In the genomic region with DNA sequence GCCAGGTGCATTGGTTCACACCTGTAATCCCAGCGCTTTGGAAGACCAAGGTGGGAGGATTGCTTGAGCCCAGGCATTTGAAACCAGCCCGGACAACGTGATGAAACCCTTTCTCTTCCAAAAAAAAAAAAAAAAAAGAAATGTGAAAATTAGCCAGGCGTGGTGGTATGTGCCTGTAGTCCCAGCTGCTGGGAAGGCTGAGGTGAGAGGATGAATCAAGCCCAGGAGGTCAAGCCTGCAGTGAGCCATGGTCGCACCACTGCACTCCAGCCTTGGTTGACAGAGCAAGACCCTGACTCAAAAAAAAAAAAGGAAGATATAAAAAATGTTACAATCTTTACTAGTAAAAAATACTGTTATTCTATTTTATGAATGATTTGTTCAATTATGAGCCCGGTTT, we compare ENCODE assay signal across 26 cellular contexts. TPM values are rescaled to one million over a fixed set of nuclear protein-coding genes. Genes with fewer than 3 reads are reported as not detected.
DNase-seq lines count a peak whose midpoint lies in the region; ATAC-seq, FAIRE-seq and TF ChIP-seq lines count a peak whose summit lies in the region.
"Had no signal": no experiment of that assay in that cellular context is flagged by ENCODE, and none has a peak within 500 bp of the region (broad histone marks: within the 10 kb centered on the region; RNA-seq: fewer than 3 reads in every experiment).

No MANE protein-coding gene starts in this region.

- DNase-seq in MCF 10A (ENCODE audit: unreplicated experiment), result no peak
- DNase-seq in breast epithelium (ENCODE audit: low spot score in 2 of 2), result no peak
- DNase-seq in K562 (ENCODE audit: extremely low read depth in 1 of 4, low spot score in 3 of 4), result no peak
- DNase-seq in kidney epithelial cell (ENCODE audit: low read depth), result peak; percentile 25
- no peak for DNase-seq in iPS-NIHi11 (ENCODE audit: low spot score)
- no peak for DNase-seq in hippocampal formation (lab: John Stamatoyannopoulos, UW)
- DNase-seq in activated T-cell treated with anti-CD3 and anti-CD28 coated beads for 4 hours, result no peak
- DNase-seq in DMS79 treated with DMSO at 0.1 percent for 48 hours (lab: John Stamatoyannopoulos, UW), result no peak
- DNase-seq: BE2C; CD8-positive, alpha-beta memory T cell; DMS153; HCEC 1CT; Karpas-422; MV-4-11; NCI-H1105 treated with DMSO at 0.1 percent for 48 hours; NCI-H2029; NCI-H526 treated with DMSO at 0.1 percent for 48 hours; PC-9; Right ventricle myocardium superior; RPMI8226 had no signal

- TF ChIP-seq EP300 in K562 (IDR thresholded peaks at IDR 0.05; ENCODE audit: low read length), result no peak

- peaks cover 21% of the 10 kb centered on the region for H3K36me3 Mint-ChIP-seq in MCF 10A (ENCODE audit: insufficient read depth, unreplicated experiment)

- BruUV-seq in MCF 10A (replicated peaks; lab: Mats Ljungman, UMichigan) (no TSS peak), K562 (replicated peaks; lab: Mats Ljungman, UMichigan) (no TSS peak)

- intact Hi-C loops in MCF 10A (cut with micrococcal nuclease), result no loop called here
- intact Hi-C loops in breast epithelium (cut with DNase I; ENCODE audit: low total_unique reads), result no loop called here
- intact Hi-C loops in K562 (cut with micrococcal nuclease), result no loop called here

- no peaks in the 10 kb centered on the region for H3K9me3 Mint-ChIP-seq in MCF 10A (ENCODE audit: unreplicated experiment)
- H3K9me3 Mint-ChIP-seq: CD8-positive, alpha-beta memory T cell had no signal

- no peaks in the 10 kb centered on the region for H3K4me1 ChIP-seq in breast epithelium
- H3K4me1 ChIP-seq in K562 (replicated peaks in 1 of 2; ENCODE audit: control insufficient read depth in 2 of 2, insufficient read depth in 2 of 2, low read length in 2 of 2), result peaks cover 0 to 4% of the 10 kb centered on the region in 2 experiments; a peak in 3 of 5 replicates
- H3K4me1 ChIP-seq: BE2C, SJSA1 had no signal

- H3K27me3 Mint-ChIP-seq in MCF 10A (ENCODE audit: insufficient read depth, unreplicated experiment), result peaks cover 44% of the 10 kb centered on the region
- H3K27me3 Mint-ChIP-seq: CD8-positive, alpha-beta memory T cell had no signal

- FAIRE-seq in K562 (lab: Jason Lieb, UNC), result no peak
- FAIRE-seq: H1 had no signal

- TF ChIP-seq RAD21 in K562 (CRISPR knock-in tag; conservative IDR thresholded peaks at IDR 0.05 in 1 of 2, IDR thresholded peaks at IDR 0.05 in 1 of 2), result no peak

- no peaks in the 10 kb centered on the region for H3K9me3 ChIP-seq in breast epithelium
- H3K9me3 ChIP-seq in K562 (replicated peaks; ENCODE audit: control insufficient read depth, insufficient read depth, low read depth, low read length), result no peaks in the 10 kb centered on the region
- H3K9me3 ChIP-seq: BE2C, SJSA1 had no signal

- no peak for TF ChIP-seq POLR2A in breast epithelium (IDR thresholded peaks at IDR 0.05)
- no peak for TF ChIP-seq POLR2A in K562 (conservative IDR thresholded peaks at IDR 0.05)

- H2AFZ ChIP-seq in K562 (ENCODE audit: low read depth, low read length), result no peak overlapping the region
- H2AFZ ChIP-seq: PC-9 had no signal

- H4K20me1 ChIP-seq in K562 (replicated peaks; ENCODE audit: control insufficient read depth, insufficient read depth, low read length), result peaks cover 8% of the 10 kb centered on the region; the same call in 1 of the 2 replicates

- POLR2A ChIA-PET in MCF 10A (lab: Yijun Ruan, JAX), result no interaction called here
- POLR2A ChIA-PET in K562 (lab: Yijun Ruan, JAX), result no interaction called here

- H3K27ac Mint-ChIP-seq in MCF 10A (ENCODE audit: low read depth, unreplicated experiment), result peak overlapping the region; percentile 39

- CTCF ChIA-PET in MCF 10A (lab: Yijun Ruan, JAX), result no interaction called here
- CTCF ChIA-PET in K562 (lab: Yijun Ruan, JAX; ENCODE audit: low intra/inter-chr PET ratio), result no interaction called here

- H3K27ac ChIP-seq in breast epithelium (no peak overlapping the region), K562 (ENCODE audit: extremely low read depth, low read depth, low read length) (no peak overlapping the region)
- H3K27ac ChIP-seq: 22Rv1, PC-9, SJSA1 had no signal

- H3K36me3 ChIP-seq in breast epithelium (no peaks in the 10 kb centered on the region), K562 (ENCODE audit: control insufficient read depth, insufficient read depth, low read length) (peaks cover 37% of the 10 kb centered on the region; the same call in 2 of the 3 replicates), kidney epithelial cell (ENCODE audit: control insufficient read depth, insufficient read depth, low read length) (no peaks in the 10 kb centered on the region)
- H3K36me3 ChIP-seq: BE2C had no signal

- no peak overlapping the region for H3K9ac ChIP-seq in K562 (ENCODE audit: insufficient read depth in 1 of 2, low read depth in 2 of 2, low read length in 2 of 2)

- no peak for TF ChIP-seq CTCF in MCF 10A (IDR thresholded peaks at IDR 0.05; ENCODE audit: unreplicated experiment)
- no peak for TF ChIP-seq CTCF in breast epithelium (IDR thresholded peaks at IDR 0.05)
- TF ChIP-seq CTCF in K562 (IDR thresholded peaks at IDR 0.05 in 2 of 3, conservative IDR thresholded peaks at IDR 0.05 in 1 of 3; ENCODE audit: insufficient read depth in 2 of 3, low read depth in 1 of 3, low read length in 3 of 3), result no peak
- no peak for TF ChIP-seq CTCF in kidney epithelial cell (IDR thresholded peaks at IDR 0.05; ENCODE audit: insufficient read depth, low read length, poor library complexity, severe bottlenecking)

- in situ Hi-C loops in K562 (cut with MboI), result no loop called here

- ATAC-seq in K562, result peak; percentile 44

- peaks cover 19% of the 10 kb centered on the region for H3K4me1 Mint-ChIP-seq in MCF 10A (ENCODE audit: insufficient read depth, unreplicated experiment)

- H3K27me3 ChIP-seq in breast epithelium (peaks cover 0 to 3% of the 10 kb centered on the region in 2 donors), K562 (ENCODE audit: control insufficient read depth in 2 of 2, insufficient read depth in 2 of 2, low read length in 2 of 2) (no peaks in the 10 kb centered on the region), kidney epithelial cell (ENCODE audit: control insufficient read depth, insufficient read depth, low read length) (no peaks in the 10 kb centered on the region)
- H3K27me3 ChIP-seq: BE2C, SJSA1 had no signal

- no peak overlapping the region for H3K4me2 ChIP-seq in K562 (ENCODE audit: insufficient read depth, low read length)
- H3K4me2 ChIP-seq: PC-9 had no signal

- no peak overlapping the region for H3K4me3 ChIP-seq in breast epithelium
- no peak overlapping the region for H3K4me3 ChIP-seq in K562
- no peak overlapping the region for H3K4me3 ChIP-seq in kidney epithelial cell (ENCODE audit: low read depth, low read length)
- H3K4me3 ChIP-seq: PC-9, SJSA1 had no signal

- 60% methylated on average over 3 of the region's 6 CpGs for WGBS in K562 (ENCODE audit: insufficient coverage, low coverage, missing lambda C conversion rate)

- H3K9me1 ChIP-seq in K562 (ENCODE audit: control insufficient read depth, insufficient read depth, low read length), result no peaks in the 10 kb centered on the region

- H3K79me2 ChIP-seq in K562 (ENCODE audit: control insufficient read depth, insufficient read depth, low read length), result peaks cover 72% of the 10 kb centered on the region

- H3K4me3 Mint-ChIP-seq in MCF 10A (ENCODE audit: unreplicated experiment), result no peak overlapping the region
- H3K4me3 Mint-ChIP-seq: CD14-positive monocyte; CD8-positive, alpha-beta memory T cell had no signal

RNA-seq across cellular contexts. Expression of a gene that starts 5.9 kb away (rescaled TPM):
- total RNA-seq in MCF 10A (2022) (26.0 and 27.2 TPM in 2 replicates), breast epithelium (10 to 100 TPM; 24.9 to 42.0 (median 41.9) TPM), K562 (2014; rRNA removed) (13.7 and 14.2 TPM in 2 replicates), K562 (2014; rRNA removed; fragmentation: Illumina TruSeq; extraction: Trizol) (22.2 and 23.6 TPM in 2 replicates), K562 (2015; rRNA removed; fragmentation: Illumina TruSeq; extraction: Trizol) (20.3 and 21.2 TPM in 2 replicates), K562 (2021) (19.0 and 19.3 TPM in 2 replicates), kidney epithelial cell (22.8 and 25.1 TPM in 2 replicates)
- total RNA-seq in K562 (2011; cell fraction: chromatin; rRNA removed; ENCODE audit: low replicate concordance), result 5.3 and 17.5 TPM in 2 replicates
- 3.2 and 4.5 TPM in 2 replicates for total RNA-seq in K562 (2011; cell fraction: nucleolus; rRNA removed)
- total RNA-seq in K562 (2011; cell fraction: nucleoplasm; rRNA removed), result 10.5 and 20.2 TPM in 2 replicates
- polyA plus RNA-seq in K562 (2011; rRNA removed) (9.2 and 12.8 TPM in 2 replicates), K562 (2014; fragmentation: Illumina TruSeq; extraction: Trizol) (13.0 and 15.4 TPM in 2 replicates), K562 (2014; fragmentation: Nextera tagmentation; extraction: Ambion mirVana) (1 to 10 TPM; 4.6 to 5.6 TPM), K562 (2014; rRNA removed) (12.4 and 13.6 TPM in 2 replicates)
- 2.7 and 5.1 TPM in 2 replicates for polyA plus RNA-seq in K562 (2011; cell fraction: cytosol; rRNA removed)
- polyA plus RNA-seq in K562 (2011; cell fraction: nucleus; rRNA removed), result 7.5 and 9.6 TPM in 2 replicates
- 12.3 and 15.3 TPM in 2 replicates for polyA plus RNA-seq in K562 (2012)
- 17.1 and 17.6 TPM in 2 replicates for polyA minus RNA-seq in K562 (2011; rRNA and poly(A)+ RNA removed)
- 8.4 and 10.5 TPM in 2 replicates for polyA minus RNA-seq in K562 (2011; cell fraction: cytosol; rRNA and poly(A)+ RNA removed)
- 6.1 and 9.3 TPM in 2 replicates for polyA minus RNA-seq in K562 (2011; cell fraction: nucleus; rRNA and poly(A)+ RNA removed)

RNA-seq across cellular contexts. Expression of a gene that starts 15.3 kb away (rescaled TPM):
- total RNA-seq in MCF 10A (2022) (3.2 and 4.1 TPM in 2 replicates), breast epithelium (10 to 100 TPM; 16.4 to 21.1 (median 17.6) TPM), K562 (2014; rRNA removed) (7.7 and 10.8 TPM in 2 replicates), K562 (2014; rRNA removed; fragmentation: Illumina TruSeq; extraction: Trizol) (5.2 and 5.6 TPM in 2 replicates), K562 (2015; rRNA removed; fragmentation: Illumina TruSeq; extraction: Trizol) (7.8 and 8.6 TPM in 2 replicates), K562 (2021) (2.4 and 4.0 TPM in 2 replicates), kidney epithelial cell (3.4 and 7.7 TPM in 2 replicates)
- 2.6 and 9.6 TPM in 2 replicates for total RNA-seq in K562 (2011; cell fraction: chromatin; rRNA removed; ENCODE audit: low replicate concordance)
- 2.0 and 2.5 TPM in 2 replicates for total RNA-seq in K562 (2011; cell fraction: nucleolus; rRNA removed)
- 2.6 and 4.9 TPM in 2 replicates for total RNA-seq in K562 (2011; cell fraction: nucleoplasm; rRNA removed)
- polyA plus RNA-seq in K562 (2011; rRNA removed) (3.3 and 5.6 TPM in 2 replicates), K562 (2014; fragmentation: Illumina TruSeq; extraction: Trizol) (6.5 and 7.0 TPM in 2 replicates), K562 (2014; fragmentation: Nextera tagmentation; extraction: Ambion mirVana) (1 to 10 TPM; 4.0 to 5.4 TPM), K562 (2014; rRNA removed) (4.9 and 5.8 TPM in 2 replicates)
- polyA plus RNA-seq in K562 (2011; cell fraction: cytosol; rRNA removed), result 2.3 and 3.8 TPM in 2 replicates
- 5.6 and 9.5 TPM in 2 replicates for polyA plus RNA-seq in K562 (2011; cell fraction: nucleus; rRNA removed)
- 3.8 and 8.8 TPM in 2 replicates for polyA plus RNA-seq in K562 (2012)
- polyA minus RNA-seq in K562 (2011; rRNA and poly(A)+ RNA removed), result 2.7 and 5.6 TPM in 2 replicates
- 2.6 TPM in 1 of 2 replicates, not detected in the other for polyA minus RNA-seq in K562 (2011; cell fraction: cytosol; rRNA and poly(A)+ RNA removed)
- 2.1 and 2.4 TPM in 2 replicates for polyA minus RNA-seq in K562 (2011; cell fraction: nucleus; rRNA and poly(A)+ RNA removed)
- total RNA-seq: G401 had no signal

RNA-seq across cellular contexts. Expression of a gene that starts 59.8 kb away (rescaled TPM):
- total RNA-seq in MCF 10A (2022), result not detected in 2 replicates
- 1 to 10 TPM in 2 of 3 donors, under 1 TPM in 1; 0.59 to 5.2 (median 1.1) TPM for total RNA-seq in breast epithelium
- not detected in 2 replicates for total RNA-seq in K562 (2011; cell fraction: chromatin; rRNA removed; ENCODE audit: low replicate concordance)
- 0.83 TPM in 1 of 2 replicates, not detected in the other for total RNA-seq in K562 (2011; cell fraction: nucleolus; rRNA removed)
- total RNA-seq in K562 (2011; cell fraction: nucleoplasm; rRNA removed), result not detected in 2 replicates
- total RNA-seq in K562 (2014; rRNA removed), result not detected in 2 replicates
- not detected in 2 replicates for total RNA-seq in K562 (2014; rRNA removed; fragmentation: Illumina TruSeq; extraction: Trizol)
- total RNA-seq in K562 (2015; rRNA removed; fragmentation: Illumina TruSeq; extraction: Trizol), result not detected in 2 replicates
- not detected in 2 replicates for total RNA-seq in K562 (2021)
- polyA plus RNA-seq in K562 (2011; rRNA removed), result 0.15 TPM in 1 of 2 replicates, not detected in the other
- 0.15 TPM in 1 of 2 replicates, not detected in the other for polyA plus RNA-seq in K562 (2011; cell fraction: cytosol; rRNA removed)
- 0.21 TPM in 1 of 2 replicates, not detected in the other for polyA plus RNA-seq in K562 (2011; cell fraction: nucleus; rRNA removed)
- not detected in 2 replicates for polyA plus RNA-seq in K562 (2012)
- polyA plus RNA-seq in K562 (2014; fragmentation: Illumina TruSeq; extraction: Trizol), result not detected in 2 replicates
- not detected for polyA plus RNA-seq in K562 (2014; fragmentation: Nextera tagmentation; extraction: Ambion mirVana)
- not detected in 2 replicates for polyA plus RNA-seq in K562 (2014; rRNA removed)
- not detected in 2 replicates for polyA minus RNA-seq in K562 (2011; rRNA and poly(A)+ RNA removed)
- not detected in 2 replicates for polyA minus RNA-seq in K562 (2011; cell fraction: cytosol; rRNA and poly(A)+ RNA removed)
- not detected in 2 replicates for polyA minus RNA-seq in K562 (2011; cell fraction: nucleus; rRNA and poly(A)+ RNA removed)
- total RNA-seq in kidney epithelial cell, result 1.4 and 1.5 TPM in 2 replicates
- total RNA-seq: HT-29, PC-9 had no signal
- polyA plus RNA-seq: CD14-positive monocyte had no signal
